Comparison of ENCODE assay signal across 1 cellular context in genomic region chr22:20522134-20522827, GRCh38.
A peak's percentile ranks its signal among the peaks of the same experiment; 100 is the strongest.
TF ChIP-seq lines count a peak whose summit lies in the region.

No MANE protein-coding gene starts in this region.

TF ChIP-seq in K562, 482 proteins besides CTCF, POLR2A, EP300 and RAD21 (continues in another document):
- TF ChIP-seq RREB1 (CRISPR knock-in tag; IDR thresholded peaks at IDR 0.05) (peak; percentile 41; the same call in 1 of the 2 replicates), HBP1 (CRISPR knock-in tag; IDR thresholded peaks at IDR 0.05) (0 out of 2 replicates have a peak, but pooled peaks have one; percentile 71), MNT (conservative IDR thresholded peaks at IDR 0.05) (no peak), MAFK (IDR thresholded peaks at IDR 0.05; ENCODE audit: low read length) (peak; percentile 2; the same call in 1 of the 2 replicates), ZBED1 (IDR thresholded peaks at IDR 0.05) (no peak), ZNF589 (CRISPR knock-in tag; IDR thresholded peaks at IDR 0.05; ENCODE audit: low read depth) (no peak), ZBTB9 (CRISPR knock-in tag; IDR thresholded peaks at IDR 0.05) (peak; percentile 69; the same call in 1 of the 2 replicates), CEBPG (CRISPR knock-in tag; IDR thresholded peaks at IDR 0.05) (peak; percentile 3; the same call in 1 of the 2 replicates), CEBPG (tag; conservative IDR thresholded peaks at IDR 0.05 in 1 of 2, IDR thresholded peaks at IDR 0.05 in 1 of 2) (no peak), CHD2 (IDR thresholded peaks at IDR 0.05; ENCODE audit: low read depth, low read length) (0 out of 2 replicates have a peak, but pooled peaks have one; percentile 4), ZNF592 (IDR thresholded peaks at IDR 0.05) (no peak), SRSF3 (IDR thresholded peaks at IDR 0.05; ENCODE audit: insufficient read depth, low read length) (0 out of 2 replicates have a peak, but pooled peaks have one; percentile 92), CREB3 (tag; conservative IDR thresholded peaks at IDR 0.05; ENCODE audit: low read depth) (0 out of 2 replicates have a peak, but pooled peaks have one; percentile 24), ZNF165 (CRISPR knock-in tag; IDR thresholded peaks at IDR 0.05; ENCODE audit: borderline replicate concordance) (peak; percentile 50; the same call in 1 of the 2 replicates), ATF3 (IDR thresholded peaks at IDR 0.05) (no peak), ATF3 (CRISPR knock-in tag; conservative IDR thresholded peaks at IDR 0.05) (peak; percentile 57; the same call in 1 of the 2 replicates), ZNF668 (CRISPR knock-in tag; IDR thresholded peaks at IDR 0.05) (peak; percentile 45; the same call in 1 of the 2 replicates), DACH1 (IDR thresholded peaks at IDR 0.05; ENCODE audit: partially characterized antibody) (no peak), KLF13 (tag; IDR thresholded peaks at IDR 0.05; ENCODE audit: borderline replicate concordance, low read depth) (peak; percentile 15; the same call in 1 of the 2 replicates), ZNF717 (CRISPR knock-in tag; IDR thresholded peaks at IDR 0.05) (0 out of 2 replicates have a peak, but pooled peaks have one; percentile 77), FOXK1 (CRISPR knock-in tag; IDR thresholded peaks at IDR 0.05; ENCODE audit: borderline replicate concordance) (peak; percentile 94), JUN (IDR thresholded peaks at IDR 0.05; ENCODE audit: borderline replicate concordance, low read depth, low read length) (no peak), JUN (CRISPR knock-in tag; IDR thresholded peaks at IDR 0.05; ENCODE audit: borderline replicate concordance) (0 out of 2 replicates have a peak, but pooled peaks have one; percentile 14), ZC3H11A (IDR thresholded peaks at IDR 0.05; ENCODE audit: low read depth, low read length) (0 out of 2 replicates have a peak, but pooled peaks have one; percentile 12), TEAD4 (IDR thresholded peaks at IDR 0.05; ENCODE audit: low read length) (no peak), TEAD4 (CRISPR knock-in tag; IDR thresholded peaks at IDR 0.05; ENCODE audit: borderline replicate concordance) (no peak; the same call in 1 of the 2 replicates), ID3 (CRISPR knock-in tag; IDR thresholded peaks at IDR 0.05) (peak; percentile 40; the same call in 1 of the 2 replicates), ID3 (tag; IDR thresholded peaks at IDR 0.05) (peak; percentile 79; the same call in 1 of the 2 replicates), ZNF583 (CRISPR knock-in tag; IDR thresholded peaks at IDR 0.05) (0 out of 2 replicates have a peak, but pooled peaks have one; percentile 22), ATF6 (CRISPR knock-in tag; IDR thresholded peaks at IDR 0.05) (0 out of 2 replicates have a peak, but pooled peaks have one; percentile 24), ZNF699 (CRISPR knock-in tag; IDR thresholded peaks at IDR 0.05; ENCODE audit: insufficient replicate concordance) (no peak), USF1 (CRISPR knock-in tag; IDR thresholded peaks at IDR 0.05) (0 out of 2 replicates have a peak, but pooled peaks have one; percentile 5), RBBP5 (IDR thresholded peaks at IDR 0.05; ENCODE audit: borderline replicate concordance, insufficient read depth, low read length, poor library complexity, severe bottlenecking) (peak; percentile 62), MTA2 (IDR thresholded peaks at IDR 0.05; ENCODE audit: low read depth) (no peak), ELF4 (CRISPR knock-in tag; IDR thresholded peaks at IDR 0.05) (peak; percentile 86), POLR2B (IDR thresholded peaks at IDR 0.05; ENCODE audit: low read depth, partially characterized antibody) (no peak)
